In the genomic region with DNA sequence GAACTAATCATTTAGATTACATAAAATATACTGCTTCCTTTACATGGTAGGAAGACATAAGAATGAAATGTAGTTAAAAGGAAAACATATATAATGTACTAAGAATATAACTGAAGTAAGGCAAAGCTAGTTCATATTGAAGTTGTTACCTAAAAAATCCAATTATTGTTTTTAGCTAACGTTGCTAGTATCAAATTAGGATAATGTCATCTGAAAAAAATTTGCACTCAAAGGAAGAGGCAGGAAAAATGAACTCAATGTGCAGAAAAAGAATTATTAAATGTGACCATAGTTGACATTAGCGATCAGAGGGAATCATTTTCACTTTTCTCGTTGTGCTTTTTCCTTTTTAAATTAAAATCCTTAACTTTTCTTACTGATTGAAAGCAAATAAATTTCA, we compare ENCODE assay signal across 32 cellular contexts.
"Had no signal": no experiment of that assay in that cellular context is flagged by ENCODE, and none has a peak within 500 bp of the region (broad histone marks: within the 10 kb centered on the region; RNA-seq: fewer than 3 reads in every experiment).

No MANE protein-coding gene starts in this region.

- H3K4me3 Mint-ChIP-seq: activated CD4-positive, alpha-beta memory T cell treated with anti-CD3 and anti-CD28 coated beads, Interleukin-2, amount 10 ng/mL, durations not matched to agents 7 days and 5 days; activated naive CD8-positive, alpha-beta T cell treated with anti-CD3 and anti-CD28 coated beads, Interleukin-2, amount 10 ng/mL, durations not matched to agents 7 days and 5 days; dendritic cell treated with granulocyte-macrophage colony-stimulating factor and Interleukin-4, amounts not matched to agents 40 ng/mL and 50 ng/mL, for 4 days had no signal

- H3K27ac Mint-ChIP-seq: activated CD4-positive, alpha-beta memory T cell treated with anti-CD3 and anti-CD28 coated beads, Interleukin-2, amount 10 ng/mL, durations not matched to agents 7 days and 5 days; activated CD4-positive, alpha-beta T cell treated with anti-CD3 and anti-CD28 coated beads, Interleukin-2, amount 10 ng/mL, durations not matched to agents 7 days and 5 days; activated naive CD4-positive, alpha-beta T cell treated with anti-CD3 and anti-CD28 coated beads, Interleukin-2, amount 10 ng/mL, durations not matched to agents 7 days and 5 days; activated naive CD4-positive, alpha-beta T cell treated with anti-CD3 and anti-CD28 coated beads, Interleukin-2, amount 50 U/mL, for 72 hours; activated naive CD8-positive, alpha-beta T cell treated with anti-CD3 and anti-CD28 coated beads, Interleukin-2, amount 10 ng/mL, durations not matched to agents 7 days and 5 days; activated T-cell treated with anti-CD3 and anti-CD28 coated beads, Interleukin-2, amount 50 U/mL, for 24 hours; activated T-cell treated with anti-CD3 and anti-CD28 coated beads, Interleukin-2, amount 50 U/mL, for 72 hours; dendritic cell treated with granulocyte-macrophage colony-stimulating factor and Interleukin-4, amounts not matched to agents 40 ng/mL and 50 ng/mL, for 4 days; endodermal cell; T-helper 17 cell; T-helper 2 cell treated with Interferon-gamma antibody and Interleukin-4, amounts not matched to agents 5 μg/mL and 100 μg/mL, for 36 hours had no signal

- H3K27ac ChIP-seq: ascending aorta, coronary artery, dorsolateral prefrontal cortex, heart left ventricle, VCaP had no signal

- H3K4me3 ChIP-seq: coronary artery had no signal

- FAIRE-seq: bronchial epithelial cell, frontal cortex had no signal

- DNase-seq: activated CD4-positive, alpha-beta memory T cell treated with anti-CD3 and anti-CD28 coated beads, Interleukin-2, amount 10 ng/mL, durations not matched to agents 7 days and 5 days; activated CD4-positive, alpha-beta T cell treated with anti-CD3 and anti-CD28 coated beads for 1 hour; activated CD4-positive, alpha-beta T cell treated with anti-CD3 and anti-CD28 coated beads for 4 hours; activated CD4-positive, alpha-beta T cell treated with anti-CD3 and anti-CD28 coated beads, Interleukin-2, amount 10 ng/mL, durations not matched to agents 7 days and 5 days; activated CD4-positive, alpha-beta T cell treated with anti-CD3 and anti-CD28 coated beads, Interleukin-2, amount 50 U/mL, for 4 hours; activated CD8-positive, alpha-beta memory T cell treated with anti-CD3 and anti-CD28 coated beads, Interleukin-2, amount 50 U/mL, for 48 hours; activated gamma-delta T cell; activated naive CD4-positive, alpha-beta T cell; activated naive CD4-positive, alpha-beta T cell treated with anti-CD3 and anti-CD28 coated beads, Interleukin-2, amount 10 ng/mL, durations not matched to agents 7 days and 5 days; activated naive CD8-positive, alpha-beta T cell treated with anti-CD3 and anti-CD28 coated beads, Interleukin-2, amount 10 ng/mL, durations not matched to agents 7 days and 5 days; activated T-cell treated with anti-CD3 and anti-CD28 coated beads for 4 hours; activated T-cell treated with anti-CD3 and anti-CD28 coated beads, Interleukin-2, amount 50 U/mL, for 24 hours; activated T-cell treated with anti-CD3 and anti-CD28 coated beads, Interleukin-2, amount 50 U/mL, for 72 hours; dorsolateral prefrontal cortex; effector memory CD4-positive, alpha-beta T cell; endodermal cell; foreskin fibroblast; glutamatergic neuron; heart left ventricle; T-helper 17 cell; T1000 had no signal

- H3K36me3 ChIP-seq: ascending aorta had no signal

- H3K9me3 ChIP-seq: ascending aorta, heart left ventricle had no signal

- H3K36me3 Mint-ChIP-seq: activated naive CD4-positive, alpha-beta T cell treated with anti-CD3 and anti-CD28 coated beads, Interleukin-2, amount 10 ng/mL, durations not matched to agents 7 days and 5 days; brain; WTC11 had no signal

- H3K27me3 ChIP-seq: ascending aorta, dorsolateral prefrontal cortex had no signal

- H3K9me3 Mint-ChIP-seq: activated CD4-positive, alpha-beta memory T cell treated with anti-CD3 and anti-CD28 coated beads, Interleukin-2, amount 10 ng/mL, durations not matched to agents 7 days and 5 days; activated CD4-positive, alpha-beta T cell treated with anti-CD3 and anti-CD28 coated beads, Interleukin-2, amount 10 ng/mL, durations not matched to agents 7 days and 5 days; activated naive CD4-positive, alpha-beta T cell treated with anti-CD3 and anti-CD28 coated beads, Interleukin-2, amount 10 ng/mL, durations not matched to agents 7 days and 5 days; activated naive CD4-positive, alpha-beta T cell treated with anti-CD3 and anti-CD28 coated beads, Interleukin-2, amount 50 U/mL, for 72 hours; activated naive CD8-positive, alpha-beta T cell treated with anti-CD3 and anti-CD28 coated beads, Interleukin-2, amount 10 ng/mL, durations not matched to agents 7 days and 5 days; activated T-cell treated with anti-CD3 and anti-CD28 coated beads, Interleukin-2, amount 50 U/mL, for 24 hours; activated T-cell treated with anti-CD3 and anti-CD28 coated beads, Interleukin-2, amount 50 U/mL, for 72 hours; brain; central memory CD8-positive, alpha-beta T cell; dendritic cell treated with granulocyte-macrophage colony-stimulating factor and Interleukin-4, amounts not matched to agents 40 ng/mL and 50 ng/mL, for 4 days; endodermal cell; T-helper 2 cell treated with Interferon-gamma antibody and Interleukin-4, amounts not matched to agents 5 μg/mL and 100 μg/mL, for 36 hours; WTC11 had no signal
